25 cellular contexts compared by ENCODE assay signal in the genomic region with DNA sequence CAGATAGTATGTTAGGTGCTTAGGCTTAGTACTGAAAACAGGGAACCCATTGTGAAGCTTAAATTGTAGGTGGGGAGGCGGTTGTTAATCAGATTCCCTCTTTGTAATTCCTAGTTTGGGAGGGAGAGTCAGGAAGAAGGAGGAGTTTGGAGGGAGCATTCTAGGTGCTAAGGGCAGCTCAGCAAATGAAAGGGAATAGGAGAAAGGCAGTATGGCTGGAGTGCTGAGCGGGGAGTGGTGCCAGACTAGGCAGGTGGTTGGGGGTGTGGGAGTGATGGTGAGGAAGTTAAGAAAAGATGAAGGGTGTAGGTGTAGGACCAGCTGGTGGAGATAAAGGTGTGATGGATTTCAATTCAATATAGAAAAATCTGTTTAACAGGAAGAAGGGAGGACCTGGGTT.
"Had no signal": no experiment of that assay in that cellular context is flagged by ENCODE, and none has a peak within 500 bp of the region (broad histone marks: within the 10 kb centered on the region; RNA-seq: fewer than 3 reads in every experiment).

No MANE protein-coding gene starts in this region.

- ATAC-seq: gastroesophageal sphincter; heart left ventricle; left colon; lower lobe of right lung; psoas muscle; right cardiac atrium; stimulated activated naive CD8-positive, alpha-beta T cell treated with anti-CD3 and anti-CD28 coated beads, Interleukin-15, Interleukin-2, amounts not matched to agents 100 U/mL and 50 U/mL, for 24 hours had no signal

- H3K4me3 Mint-ChIP-seq: activated naive CD4-positive, alpha-beta T cell treated with anti-CD3 and anti-CD28 coated beads, Interleukin-2, amount 50 U/mL, for 24 hours; central memory CD8-positive, alpha-beta T cell; mesothelial cell of epicardium; nephron had no signal

- H3K27ac Mint-ChIP-seq: activated naive CD4-positive, alpha-beta T cell treated with anti-CD3 and anti-CD28 coated beads, Interleukin-2, amount 50 U/mL, for 24 hours; mesothelial cell of epicardium; nephron had no signal

- DNase-seq: activated CD4-positive, alpha-beta T cell treated with anti-CD3 and anti-CD28 coated beads, Interleukin-2, amount 50 U/mL, for 4 hours; activated gamma-delta T cell; cortex of kidney; effector CD4-positive, alpha-beta T cell; heart left ventricle; left colon; lower lobe of right lung; nucleus accumbens; psoas muscle; right cardiac atrium; stimulated activated CD4-positive, alpha-beta T cell treated with anti-CD3 and anti-CD28 coated beads, Interleukin-2, amount 100 ng/mL, for 24 hours; stimulated activated naive CD8-positive, alpha-beta T cell treated with anti-CD3 and anti-CD28 coated beads, Interleukin-15, Interleukin-2, amounts not matched to agents 100 U/mL and 50 U/mL, for 24 hours; substantia nigra; T-helper 2 cell; WERI-Rb-1 had no signal

- H3K27ac ChIP-seq: ascending aorta, esophagus muscularis mucosa, gastroesophageal sphincter, heart left ventricle, lower lobe of right lung, psoas muscle, tibial nerve, WERI-Rb-1 had no signal

- H3K9me3 ChIP-seq: ascending aorta, esophagus muscularis mucosa, gastroesophageal sphincter, heart left ventricle, lower lobe of right lung, psoas muscle, tibial nerve had no signal

- FAIRE-seq: islet of Langerhans, urothelium cell line had no signal

- H3K4me1 Mint-ChIP-seq: activated naive CD4-positive, alpha-beta T cell treated with anti-CD3 and anti-CD28 coated beads, Interleukin-2, amount 50 U/mL, for 24 hours; central memory CD8-positive, alpha-beta T cell; mesothelial cell of epicardium had no signal

- H3K4me3 ChIP-seq: ascending aorta, esophagus muscularis mucosa, gastroesophageal sphincter, heart left ventricle, lower lobe of right lung, psoas muscle, tibial nerve had no signal

- H3K36me3 ChIP-seq: ascending aorta, esophagus muscularis mucosa, gastroesophageal sphincter, lower lobe of right lung had no signal

- H3K4me1 ChIP-seq: gastroesophageal sphincter, lower lobe of right lung, tibial nerve had no signal

- H3K9me3 Mint-ChIP-seq: activated naive CD4-positive, alpha-beta T cell treated with anti-CD3 and anti-CD28 coated beads, Interleukin-2, amount 50 U/mL, for 24 hours; central memory CD8-positive, alpha-beta T cell; nephron had no signal
